In genomic region chrX:150587585-150588503, GRCh38 we compare ENCODE assay signal across 8 cellular contexts. TPM values are rescaled to one million over a fixed set of nuclear protein-coding genes. Genes with fewer than 3 reads are reported as not detected.
DNase-seq lines count a peak whose midpoint lies in the region; ATAC-seq and TF ChIP-seq lines count a peak whose summit lies in the region.

No MANE protein-coding gene starts in this region.

- no peaks in the 10 kb centered on the region for H3K9me3 ChIP-seq in BE2C

- CTCF ChIA-PET in HEK293T (lab: Yijun Ruan, JAX): interaction anchor here (1.2 to 1.5 kb wide), 2 partner anchors 15 to 18 kb away, joined by 4 to 5 read pairs; no protein-coding TSS in a partner anchor

- no peaks in the 10 kb centered on the region for H3K27me3 ChIP-seq in BE2C

- POLR2A ChIA-PET in HEK293T (lab: Yijun Ruan, JAX): no interaction called here

- no peak overlapping the region for H3K4me3 ChIP-seq in BE2C (ENCODE audit: low read depth, low read length)

- no peaks in the 10 kb centered on the region for H3K36me3 ChIP-seq in BE2C

- TF ChIP-seq CTCF in BE2C (IDR thresholded peaks at IDR 0.05; ENCODE audit: low read depth, low read length): peak; percentile 67

- H3K4me1 ChIP-seq in BE2C: no peaks in the 10 kb centered on the region

- no peak for ATAC-seq in HG02678 (IDR thresholded peaks at IDR 0.05; ENCODE audit: unreplicated experiment)
- no peak for ATAC-seq in GM21717 (IDR thresholded peaks at IDR 0.05; ENCODE audit: unreplicated experiment)
- ATAC-seq in GM18873 (IDR thresholded peaks at IDR 0.05; ENCODE audit: low FRiP score, unreplicated experiment): no peak

- peak; percentile 28 for DNase-seq in BE2C
- peak; percentile 37 for DNase-seq in HEK293T (ENCODE audit: extremely low spot score)
- peak; percentile 41 to 46 for DNase-seq in activated CD4-positive, alpha-beta T cell treated with anti-CD3 and anti-CD28 coated beads, Interleukin-2, amount 50 U/mL, for 4 hours
- peak; percentile 1 for DNase-seq in fibroblast of gingiva (ENCODE audit: low read depth)
- DNase-seq in stimulated activated CD4-positive, alpha-beta T cell treated with anti-CD3 and anti-CD28 coated beads, Interleukin-4, amount 100 ng/mL, for 24 hours: peak; percentile 54

TF ChIP-seq in HEK293T, 16 proteins besides CTCF, POLR2A, EP300 and RAD21:
- TF ChIP-seq NFRKB (IDR thresholded peaks at IDR 0.05): no peak
- no peak for TF ChIP-seq L3MBTL2 (conservative IDR thresholded peaks at IDR 0.05)
- no peak for TF ChIP-seq BHLHE40 (IDR thresholded peaks at IDR 0.05; ENCODE audit: borderline replicate concordance)
- no peak for TF ChIP-seq HDGF (IDR thresholded peaks at IDR 0.05; ENCODE audit: borderline replicate concordance)
- no peak for TF ChIP-seq FOXA1 (IDR thresholded peaks at IDR 0.05)
- TF ChIP-seq ZNF384 (IDR thresholded peaks at IDR 0.05): no peak
- no peak for TF ChIP-seq ARNT (IDR thresholded peaks at IDR 0.05)
- TF ChIP-seq LEF1 (IDR thresholded peaks at IDR 0.05; ENCODE audit: borderline replicate concordance): no peak
- TF ChIP-seq SP1 (IDR thresholded peaks at IDR 0.05): no peak
- no peak for TF ChIP-seq CTBP1 (IDR thresholded peaks at IDR 0.05; ENCODE audit: borderline replicate concordance)
- TF ChIP-seq TARDBP (IDR thresholded peaks at IDR 0.05): no peak
- no peak for TF ChIP-seq PKNOX1 (IDR thresholded peaks at IDR 0.05)
- TF ChIP-seq ELF4 (IDR thresholded peaks at IDR 0.05): no peak
- TF ChIP-seq SUZ12 (IDR thresholded peaks at IDR 0.05): no peak
- TF ChIP-seq FOXK2 (IDR thresholded peaks at IDR 0.05): no peak
- no peak for TF ChIP-seq FOXM1 (IDR thresholded peaks at IDR 0.05; ENCODE audit: borderline replicate concordance)

RNA-seq across cellular contexts. Expression of gene MTM1, which starts 19.4 kb away (rescaled TPM):
- polyA plus RNA-seq in BE2C (2012; ENCODE audit: insufficient read depth, insufficient read length, low read depth): 0.62 TPM

Comparison
In these comparisons a context has a peak if more than half of its experiments do, and no peak if none do; other contexts are left out.
1. DNase-seq: peak in every context shown above with its lines; median percentile 54 in stimulated activated CD4-positive, alpha-beta T cell treated with anti-CD3 and anti-CD28 coated beads, Interleukin-4, amount 100 ng/mL, for 24 hours; 44 in activated CD4-positive, alpha-beta T cell treated with anti-CD3 and anti-CD28 coated beads, Interleukin-2, amount 50 U/mL, for 4 hours; 37 in HEK293T; 28 in BE2C; 1 in fibroblast of gingiva.